8 cellular contexts compared by ENCODE assay signal in the genomic region with DNA sequence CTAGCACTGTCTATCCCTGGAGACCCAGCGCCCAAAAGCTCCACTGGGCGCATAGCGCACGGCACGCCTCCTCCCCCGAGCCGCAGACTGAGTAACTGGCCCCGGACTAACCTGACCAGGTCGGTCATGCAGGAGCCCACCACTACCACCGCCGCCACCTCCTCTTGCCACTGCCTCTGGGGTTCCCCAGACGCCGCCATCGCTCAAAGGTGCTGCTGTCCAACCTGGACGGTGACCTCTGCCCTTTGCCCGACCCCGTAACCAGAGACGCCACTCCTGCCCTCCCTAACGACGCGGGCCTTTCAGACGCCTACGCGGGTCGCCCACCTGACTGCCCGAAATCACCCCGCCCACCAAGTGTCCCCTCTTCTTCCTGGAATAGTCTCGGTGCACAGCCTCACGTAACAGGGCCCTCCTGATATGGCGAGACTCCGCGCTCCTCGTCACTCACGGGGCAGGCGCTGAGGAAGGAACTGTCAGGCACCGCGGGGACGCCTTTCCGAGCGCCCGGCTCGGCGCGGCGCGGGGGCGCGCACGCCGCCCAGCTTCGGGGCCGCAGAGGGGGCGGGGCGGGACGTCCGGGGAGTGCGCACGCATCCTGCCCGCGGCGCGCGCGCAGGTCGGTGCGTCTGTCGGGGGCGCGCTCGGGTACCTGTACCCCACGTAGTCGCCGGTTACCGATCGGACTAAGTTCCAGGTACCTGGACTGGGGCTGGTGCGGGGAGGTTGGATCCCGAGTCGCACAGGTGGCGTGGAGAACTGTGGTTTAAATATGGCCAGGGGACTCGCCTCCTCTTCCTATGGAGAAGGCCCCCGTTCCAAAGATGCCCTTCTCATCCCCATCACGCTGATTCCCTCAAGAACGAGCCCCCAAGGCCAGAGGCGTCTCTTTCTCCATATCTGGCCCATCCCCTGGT. TPM values are rescaled to one million over a fixed set of nuclear protein-coding genes. Genes with fewer than 3 reads are reported as not detected.
A peak's percentile ranks its signal among the peaks of the same experiment; 100 is the strongest.
DNase-seq lines count a peak whose midpoint lies in the region; ATAC-seq and TF ChIP-seq lines count a peak whose summit lies in the region.

TSS of gene BABAM2 (plus strand) at position 584 of the 917 bp plus-strand sequence. CDS start 3,828 bp downstream, outside the sequence.
TSS of gene RBKS (minus strand) at position 242 of the 917 bp plus-strand sequence. CDS start at position 200, 42 bp downstream.

- DNase-seq in AG20443 (ENCODE audit: low spot score), result peak; percentile 98
- DNase-seq in GM19238 (ENCODE audit: insufficient read length, low spot score), result peak; percentile 87
- peak; percentile 65 for DNase-seq in NCI-H446 treated with DMSO at 0.1 percent for 48 hours (lab: John Stamatoyannopoulos, UW)
- peak; percentile 83 to 86 for DNase-seq in activated CD4-positive, alpha-beta T cell treated with anti-CD3 and anti-CD28 coated beads for 24 hours (ENCODE audit: low read depth in 2 of 2)
- peak; percentile 95 for DNase-seq in chondrocyte (ENCODE audit: low spot score)
- peak; percentile 93 for DNase-seq in kidney tubule cell (ENCODE audit: low spot score)
- peak; percentile 69 to 87 (median 83) for DNase-seq in stimulated activated CD4-positive, alpha-beta T cell treated with anti-CD3 and anti-CD28 coated beads, Interleukin-1b, Interleukin-23, amount 100 ng/mL, for 24 hours (ENCODE audit: low read depth in 4 of 4, low spot score in 1 of 4)

- TF ChIP-seq CTCF in chondrocyte (IDR thresholded peaks at IDR 0.05), result no peak

- H3K36me3 Mint-ChIP-seq in chondrocyte (ENCODE audit: low read depth), result no peaks in the 10 kb centered on the region

- H3K27ac Mint-ChIP-seq in chondrocyte (ENCODE audit: unreplicated experiment), result peak within 1 kb of the TSS; percentile 100

- no peaks in the 10 kb centered on the region for H3K9me3 Mint-ChIP-seq in chondrocyte (ENCODE audit: low read depth)

- no peaks in the 10 kb centered on the region for H3K27me3 Mint-ChIP-seq in chondrocyte (ENCODE audit: low read depth)

- H3K4me1 Mint-ChIP-seq in chondrocyte (ENCODE audit: low read depth), result peaks cover 65% of the 10 kb centered on the region

- H3K4me3 Mint-ChIP-seq in chondrocyte (ENCODE audit: unreplicated experiment), result peak within 1 kb of the TSS; percentile 98

- peak; percentile 80 for ATAC-seq in HG03432 (IDR thresholded peaks at IDR 0.05; ENCODE audit: unreplicated experiment)

RNA-seq across cellular contexts. Expression of gene BABAM2, which starts in this region (rescaled TPM):
- 33.0 to 34.0 TPM (median 33.9 TPM) in 3 replicates for total RNA-seq in chondrocyte

RNA-seq across cellular contexts. Expression of gene RBKS, which starts in this region (rescaled TPM):
- total RNA-seq in chondrocyte, result 0.45 to 1.3 TPM (median 0.49 TPM) in 3 replicates

Comparison
In these comparisons a context has a peak if more than half of its experiments do, and no peak if none do; other contexts are left out.
1. Peak in every context shown above with its lines: DNase-seq and ATAC-seq.